ENCODE assay signal across 11 cellular contexts in the genomic region with DNA sequence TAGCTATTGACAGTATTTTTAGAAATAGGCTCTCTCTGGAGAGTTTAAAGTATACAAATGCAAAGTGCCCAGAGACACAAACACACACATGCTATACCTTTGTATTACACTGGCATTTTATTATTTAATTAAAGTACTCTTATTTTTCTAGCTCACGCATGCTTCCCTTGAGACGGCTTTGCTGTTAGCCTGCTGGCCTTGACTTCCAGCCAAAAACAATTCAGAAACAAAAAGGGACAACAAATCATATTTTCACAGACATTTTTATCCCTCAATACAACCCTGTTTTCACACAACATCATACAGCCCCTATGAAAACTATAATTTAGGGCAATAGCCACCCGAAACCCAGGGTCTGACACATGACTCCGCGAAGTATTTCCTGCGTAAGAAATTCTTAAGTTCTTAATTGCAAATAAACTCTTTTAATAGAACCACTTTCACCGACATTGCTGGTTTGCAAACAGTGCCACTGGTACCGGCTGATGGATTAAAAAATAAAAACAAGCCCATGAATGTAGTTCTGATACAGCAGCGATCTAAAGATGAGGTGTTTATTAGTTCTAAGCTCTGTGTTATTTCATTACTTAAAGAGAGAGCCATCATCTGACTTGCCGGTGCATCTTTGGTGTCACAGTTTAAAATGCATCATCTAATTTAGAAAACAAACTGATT.
DNase-seq lines count a peak whose midpoint lies in the region; ATAC-seq and TF ChIP-seq lines count a peak whose summit lies in the region.
"Had no signal": no experiment of that assay in that cellular context is flagged by ENCODE, and none has a peak within 500 bp of the region (broad histone marks: within the 10 kb centered on the region; RNA-seq: fewer than 3 reads in every experiment).

No MANE protein-coding gene starts in this region.

- H3K36me3 ChIP-seq in SK-N-SH (replicated peaks in 1 of 2; ENCODE audit: control insufficient read depth in 1 of 2, insufficient read depth in 2 of 2, low read length in 1 of 2) (no peaks in the 10 kb centered on the region), smooth muscle cell (ENCODE audit: low read depth) (no peaks in the 10 kb centered on the region)

- H3K36me3 Mint-ChIP-seq in natural killer cell treated with Interleukin-12 subunit alpha and Interleukin-12 subunit beta and Interleukin-15 and Interleukin-18, amount 100 ng/mL, for 72 hours, result no peaks in the 10 kb centered on the region

- no peak overlapping the region for H3K4me3 Mint-ChIP-seq in natural killer cell treated with Interleukin-12 subunit alpha and Interleukin-12 subunit beta and Interleukin-15 and Interleukin-18, amount 100 ng/mL, for 72 hours

- H3K9me3 ChIP-seq in SK-N-SH (no peaks in the 10 kb centered on the region), right cardiac atrium (ENCODE audit: control insufficient read depth, low read length) (no peaks in the 10 kb centered on the region), smooth muscle cell (replicated peaks; ENCODE audit: low read depth) (no peaks in the 10 kb centered on the region)

- no peak overlapping the region for H3K27ac Mint-ChIP-seq in natural killer cell treated with Interleukin-12 subunit alpha and Interleukin-12 subunit beta and Interleukin-15 and Interleukin-18, amount 100 ng/mL, for 72 hours

- H3K27ac ChIP-seq in SK-N-SH (ENCODE audit: low read depth in 2 of 2, low read length in 1 of 2) (peak overlapping the region; percentile 86 to 93), right cardiac atrium (ENCODE audit: low read length) (peak overlapping the region; percentile 51), smooth muscle cell (ENCODE audit: low read depth) (peak overlapping the region; percentile 99)

- POLR2A ChIA-PET in SK-N-SH (lab: Yijun Ruan, JAX), result interaction anchor here (0.6 to 0.8 kb wide), 3 partner anchors 63 to 82 kb away, joined by 3 read pairs; no protein-coding TSS in a partner anchor

- H2AFZ ChIP-seq in SK-N-SH (ENCODE audit: low read depth) (no peak overlapping the region), smooth muscle cell (ENCODE audit: low read depth) (no peak overlapping the region)

- peaks cover 0 to 3% of the 10 kb centered on the region in 2 donors for H3K4me1 Mint-ChIP-seq in natural killer cell treated with Interleukin-12 subunit alpha and Interleukin-12 subunit beta and Interleukin-15 and Interleukin-18, amount 100 ng/mL, for 72 hours (ENCODE audit: low read depth in 2 of 2)

- no peak for TF ChIP-seq CTCF in HFF-Myc (IDR thresholded peaks at IDR 0.05; ENCODE audit: low read depth, low read length, missing control alignments)
- TF ChIP-seq CTCF in SK-N-SH (IDR thresholded peaks at IDR 0.05), result no peak
- TF ChIP-seq CTCF in smooth muscle cell (IDR thresholded peaks at IDR 0.05; ENCODE audit: borderline replicate concordance, insufficient read depth, poor library complexity, severe bottlenecking), result no peak

- no peak for ATAC-seq in right cardiac atrium
- no peak for ATAC-seq in natural killer cell treated with Interleukin-12 subunit alpha and Interleukin-12 subunit beta and Interleukin-15 and Interleukin-18, amount 100 ng/mL, for 72 hours

- 0 out of 2 replicates have a peak, but pooled peaks have one; percentile 15 for TF ChIP-seq RAD21 in SK-N-SH (IDR thresholded peaks at IDR 0.05; ENCODE audit: low read length)

- H3K27me3 ChIP-seq in SK-N-SH (ENCODE audit: insufficient read depth), result no peaks in the 10 kb centered on the region
- no peaks in the 10 kb centered on the region for H3K27me3 ChIP-seq in right cardiac atrium (ENCODE audit: control insufficient read depth, insufficient read depth)
- no peaks in the 10 kb centered on the region for H3K27me3 ChIP-seq in smooth muscle cell (ENCODE audit: low read depth)

- H3K4me2 ChIP-seq in SK-N-SH (peak overlapping the region; percentile 82), smooth muscle cell (peak overlapping the region; percentile 87)

- 0 out of 4 replicates have a peak, but pooled peaks of 1 of the 2 experiments have one; percentile 11 for TF ChIP-seq EP300 in SK-N-SH (IDR thresholded peaks at IDR 0.05; ENCODE audit: borderline replicate concordance in 1 of 2, low read depth in 1 of 2, low read length in 1 of 2)

- CTCF ChIA-PET in SK-N-SH (lab: Yijun Ruan, JAX), result interaction anchor here (0.7 to 1.5 kb wide), 4 partner anchors 12 to 380 kb away, joined by 3 to 4 read pairs (median 4); no protein-coding TSS in a partner anchor

- WGBS in SK-N-SH (ENCODE audit: low lambda C conversion rate), result 63% methylated on average over 10 of the region's 10 CpGs
- WGBS in right cardiac atrium, result 21% methylated on average over 10 of the region's 10 CpGs
- WGBS in smooth muscle cell (ENCODE audit: low lambda C conversion rate), result 35% methylated on average over 10 of the region's 10 CpGs

- H3K27me3 Mint-ChIP-seq in natural killer cell treated with Interleukin-12 subunit alpha and Interleukin-12 subunit beta and Interleukin-15 and Interleukin-18, amount 100 ng/mL, for 72 hours, result peaks cover 2 to 16% of the 10 kb centered on the region in 2 donors

- H3K9me2 ChIP-seq in SK-N-SH, result no peaks in the 10 kb centered on the region

- no peaks in the 10 kb centered on the region for H3K9me3 Mint-ChIP-seq in natural killer cell treated with Interleukin-12 subunit alpha and Interleukin-12 subunit beta and Interleukin-15 and Interleukin-18, amount 100 ng/mL, for 72 hours

- peaks cover 40% of the 10 kb centered on the region for H3F3A ChIP-seq in SK-N-SH (replicated peaks; ENCODE audit: insufficient read depth)
- peaks cover 26% of the 10 kb centered on the region for H3F3A ChIP-seq in smooth muscle cell (ENCODE audit: low read depth)

- H4K20me1 ChIP-seq in SK-N-SH (ENCODE audit: insufficient read depth) (no peaks in the 10 kb centered on the region), smooth muscle cell (ENCODE audit: low read depth) (no peaks in the 10 kb centered on the region)

- H3K9ac ChIP-seq in SK-N-SH (peak overlapping the region; percentile 63; the same call in 1 of the 2 replicates), smooth muscle cell (ENCODE audit: low read depth) (peak overlapping the region; percentile 73)

- H3K79me2 ChIP-seq in SK-N-SH (ENCODE audit: insufficient read depth) (peaks cover 85% of the 10 kb centered on the region), smooth muscle cell (ENCODE audit: low read depth) (peaks cover 76% of the 10 kb centered on the region)

- H3K4me1 ChIP-seq in SK-N-SH (ENCODE audit: control insufficient read depth in 1 of 2, insufficient read depth in 2 of 2, low read depth in 1 of 2, low read length in 1 of 2), result peaks cover 44 to 51% of the 10 kb centered on the region in 2 experiments
- H3K4me1 ChIP-seq in right cardiac atrium (ENCODE audit: control insufficient read depth, insufficient read depth, low read length), result no peaks in the 10 kb centered on the region
- peaks cover 57% of the 10 kb centered on the region for H3K4me1 ChIP-seq in smooth muscle cell (ENCODE audit: low read depth)

- DNase-seq in HFF-Myc (ENCODE audit: extremely low read depth, low read depth) (no peak), SK-N-SH (no peak), right cardiac atrium (no peak), smooth muscle cell (lab: John Stamatoyannopoulos, UW; ENCODE audit: unreplicated experiment) (no peak), NCI-H2107 (lab: John Stamatoyannopoulos, UW) (no peak), GM19238 (ENCODE audit: insufficient read length, low spot score) (no peak)
- DNase-seq in activated T-cell treated with anti-CD3 and anti-CD28 coated beads, Interleukin-2, amount 50 U/mL, for 48 hours, result no peak
- no peak for DNase-seq in natural killer cell treated with Interleukin-12 subunit alpha and Interleukin-12 subunit beta and Interleukin-15 and Interleukin-18, amount 100 ng/mL, for 72 hours (ENCODE audit: low spot score)
- DNase-seq: activated CD4-positive, alpha-beta T cell treated with anti-CD3 and anti-CD28 coated beads, Interleukin-2, amount 50 U/mL, for 4 hours; midbrain; NCI-H82 had no signal

- H3K4me3 ChIP-seq in HFF-Myc (replicated peaks; ENCODE audit: low read depth, low read length) (peak overlapping the region; percentile 41), SK-N-SH (ENCODE audit: low read depth in 2 of 2, low read length in 1 of 2) (peak overlapping the region in 1 of 2 experiments; percentile 61; a peak in 2 of 4 replicates), right cardiac atrium (ENCODE audit: low read length) (peak overlapping the region; percentile 55), smooth muscle cell (peak overlapping the region; percentile 49)

- intact Hi-C loops in right cardiac atrium (cut with DNase I), result loop anchor here in 2 of 4 donors (10.0 kb wide), 2 partner anchors 58 to 78 kb away; no protein-coding TSS in a partner anchor

TF ChIP-seq in SK-N-SH, 30 proteins besides CTCF, POLR2A, EP300 and RAD21 (continues in another document):
- no peak for TF ChIP-seq FOXM1 (IDR thresholded peaks at IDR 0.05; ENCODE audit: low read depth)
- TF ChIP-seq, protein P1, sequence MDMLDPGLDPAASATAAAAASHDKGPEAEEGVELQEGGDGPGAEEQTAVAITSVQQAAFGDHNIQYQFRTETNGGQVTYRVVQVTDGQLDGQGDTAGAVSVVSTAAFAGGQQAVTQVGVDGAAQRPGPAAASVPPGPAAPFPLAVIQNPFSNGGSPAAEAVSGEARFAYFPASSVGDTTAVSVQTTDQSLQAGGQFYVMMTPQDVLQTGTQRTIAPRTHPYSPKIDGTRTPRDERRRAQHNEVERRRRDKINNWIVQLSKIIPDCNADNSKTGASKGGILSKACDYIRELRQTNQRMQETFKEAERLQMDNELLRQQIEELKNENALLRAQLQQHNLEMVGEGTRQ (IDR thresholded peaks at IDR 0.05; ENCODE audit: borderline replicate concordance, low read depth, low read length), result no peak
- no peak for TF ChIP-seq POLR2AphosphoS5 (IDR thresholded peaks at IDR 0.05; ENCODE audit: low read depth, low read length)
